Comparison of ENCODE assay signal across 8 cellular contexts in genomic region chr19:17948474-17948966, GRCh38. TPM values are rescaled to one million over a fixed set of nuclear protein-coding genes. Genes with fewer than 3 reads are reported as not detected.
DNase-seq lines count a peak whose midpoint lies in the region; ATAC-seq and TF ChIP-seq lines count a peak whose summit lies in the region.

No MANE protein-coding gene starts in this region.

- H3K4me3 ChIP-seq in SK-N-MC (peak overlapping the region; percentile 75), iPS DF 6.9 (ENCODE audit: low read length) (peak overlapping the region; percentile 50; the same call in 1 of the 2 replicates), thyroid gland (replicated peaks in 1 of 3) (peak overlapping the region in 1 of 3 donors; percentile 78)

- no peaks in the 10 kb centered on the region for H3K36me3 Mint-ChIP-seq in activated T-cell treated with anti-CD3 and anti-CD28 coated beads, Interleukin-2, amount 50 U/mL, for 4 hours (ENCODE audit: insufficient read depth)

- no peaks in the 10 kb centered on the region for H3K9me3 ChIP-seq in SK-N-MC (ENCODE audit: low read depth, low read length)
- H3K9me3 ChIP-seq in iPS DF 6.9 (ENCODE audit: control insufficient read depth, insufficient read depth, low read length): no peaks in the 10 kb centered on the region
- H3K9me3 ChIP-seq in thyroid gland: no peaks in the 10 kb centered on the region

- H3K4me1 ChIP-seq in iPS DF 6.9 (ENCODE audit: control insufficient read depth, insufficient read depth, low read length): peaks cover 1% of the 10 kb centered on the region; the same call in 1 of the 2 replicates
- peaks cover 30 to 45% of the 10 kb centered on the region in 2 donors for H3K4me1 ChIP-seq in thyroid gland

- intact Hi-C loops in thyroid gland (cut with DNase I): no loop called here

- no peak for DNase-seq in activated T-cell treated with anti-CD3 and anti-CD28 coated beads, Interleukin-2, amount 50 U/mL, for 4 hours
- no peak for DNase-seq in activated T-cell treated with anti-CD3 and anti-CD28 coated beads, Interleukin-2, amount 50 U/mL, for 1 hour
- no peak for DNase-seq in SK-N-MC (ENCODE audit: low read depth, low spot score)
- no peak for DNase-seq in iPS DF 6.9 (ENCODE audit: low read depth, low spot score)
- DNase-seq in thyroid gland: peak; percentile 6 to 28
- no peak for DNase-seq in stimulated activated CD4-positive, alpha-beta T cell treated with anti-CD3 and anti-CD28 coated beads, Interleukin-12 subunit alpha, Interleukin-12 subunit beta, amount 100 ng/mL, for 4 hours

- H3K4me1 Mint-ChIP-seq in activated T-cell treated with anti-CD3 and anti-CD28 coated beads, Interleukin-2, amount 50 U/mL, for 4 hours (ENCODE audit: low read depth): peaks cover 42% of the 10 kb centered on the region

- TF ChIP-seq CTCF in thyroid gland (IDR thresholded peaks at IDR 0.05): no peak

- H3K27me3 Mint-ChIP-seq in activated T-cell treated with anti-CD3 and anti-CD28 coated beads, Interleukin-2, amount 50 U/mL, for 4 hours (ENCODE audit: low read depth): peaks cover 40% of the 10 kb centered on the region

- peaks cover 24% of the 10 kb centered on the region for H3K27me3 ChIP-seq in iPS DF 6.9 (ENCODE audit: control insufficient read depth, insufficient read depth, low read length)
- peaks cover 29% of the 10 kb centered on the region for H3K27me3 ChIP-seq in thyroid gland

- no peaks in the 10 kb centered on the region for H3K9me3 Mint-ChIP-seq in activated T-cell treated with anti-CD3 and anti-CD28 coated beads, Interleukin-2, amount 50 U/mL, for 4 hours

- TF ChIP-seq POLR2A in thyroid gland (IDR thresholded peaks at IDR 0.05): no peak

- H3K27ac ChIP-seq in SK-N-MC: peak overlapping the region; percentile 77
- no peak overlapping the region for H3K27ac ChIP-seq in iPS DF 6.9 (ENCODE audit: low read length)
- no peak overlapping the region for H3K27ac ChIP-seq in thyroid gland

- no peak for ATAC-seq in activated T-cell treated with anti-CD3 and anti-CD28 coated beads, Interleukin-2, amount 50 U/mL, for 4 hours
- ATAC-seq in HG02798 (IDR thresholded peaks at IDR 0.05; ENCODE audit: poor library complexity, unreplicated experiment) (no peak), HG03378 (IDR thresholded peaks at IDR 0.05; ENCODE audit: unreplicated experiment) (no peak)

- H3K9ac ChIP-seq in SK-N-MC (ENCODE audit: insufficient read length): no peak overlapping the region

- peak overlapping the region; percentile 76 for H3K4me3 Mint-ChIP-seq in activated T-cell treated with anti-CD3 and anti-CD28 coated beads, Interleukin-2, amount 50 U/mL, for 4 hours

- H3K36me3 ChIP-seq in SK-N-MC (ENCODE audit: insufficient read depth, low read length) (no peaks in the 10 kb centered on the region), iPS DF 6.9 (ENCODE audit: control insufficient read depth, insufficient read depth, low read length) (no peaks in the 10 kb centered on the region), thyroid gland (peaks cover 0 to 3% of the 10 kb centered on the region in 2 donors)

- no CpG with 5 or more reads among the region's 21 CpGs for WGBS in iPS DF 6.9 (ENCODE audit: insufficient coverage, insufficient read length)
- WGBS in thyroid gland, 2 donors: 1 to 5% methylated on average over 17 of the region's 21 CpGs

RNA-seq across cellular contexts. Expression of gene CCDC124, which starts 15.7 kb away (rescaled TPM):
- total RNA-seq in activated T-cell treated with anti-CD3 and anti-CD28 coated beads, Interleukin-2, amount 50 U/mL, for 4 hours: 100 to 1,000 TPM; 228 to 261 (median 236) TPM
- 10 to 100 TPM; 35.7 to 65.6 (median 51.9) TPM for total RNA-seq in thyroid gland

RNA-seq across cellular contexts. Expression of gene KCNN1, which starts 18.4 kb away (rescaled TPM):
- under 1 TPM in 2 of 3 donors, not detected in 1; 0.24 to 0.32 TPM for total RNA-seq in activated T-cell treated with anti-CD3 and anti-CD28 coated beads, Interleukin-2, amount 50 U/mL, for 4 hours
- total RNA-seq in thyroid gland: under 1 TPM in 1 of 4 donors, not detected in 3; 0.22 TPM

RNA-seq across cellular contexts. Expression of gene ARRDC2, which starts 59.5 kb away (rescaled TPM):
- total RNA-seq in activated T-cell treated with anti-CD3 and anti-CD28 coated beads, Interleukin-2, amount 50 U/mL, for 4 hours: 10 to 100 TPM; 19.4 to 24.4 (median 22.4) TPM
- total RNA-seq in thyroid gland: 100 to 1,000 TPM in 2 of 4 donors, 10 to 100 TPM in 2; 51.1 to 120 (median 82.8) TPM

Comparison
In these comparisons a context has a peak if more than half of its experiments do, and no peak if none do; other contexts are left out.
1. DNase-seq: peak in thyroid gland (2 of 2); none in activated T-cell treated with anti-CD3 and anti-CD28 coated beads, Interleukin-2, amount 50 U/mL, for 4 hours (single experiment), activated T-cell treated with anti-CD3 and anti-CD28 coated beads, Interleukin-2, amount 50 U/mL, for 1 hour (single experiment), SK-N-MC (single experiment), iPS DF 6.9 (single experiment) and stimulated activated CD4-positive, alpha-beta T cell treated with anti-CD3 and anti-CD28 coated beads, Interleukin-12 subunit alpha, Interleukin-12 subunit beta, amount 100 ng/mL, for 4 hours (single experiment).